Comparison of ENCODE assay signal across 35 cellular contexts in genomic region chr19:34523408-34523807, GRCh38.
"Had no signal": no experiment of that assay in that cellular context is flagged by ENCODE, and none has a peak within 500 bp of the region (broad histone marks: within the 10 kb centered on the region; RNA-seq: fewer than 3 reads in every experiment).

No MANE protein-coding gene starts in this region.

- H3K4me3 ChIP-seq: MG63 had no signal

- H3K9me3 ChIP-seq: MG63 had no signal

- DNase-seq: Kasumi-1, MG63, MM.1S, MV-4-11, NCI-H1048, NCI-H1092, NCI-H1092 treated with DMSO at 0.1 percent for 48 hours, NCI-H1105, NCI-H1105 treated with DMSO at 0.1 percent for 48 hours, NCI-H1417, NCI-H1417 treated with DMSO at 0.1 percent for 48 hours, NCI-H1436, NCI-H1436 treated with DMSO at 0.1 percent for 48 hours, NCI-H146, NCI-H1694, NCI-H1694 treated with DMSO at 0.1 percent for 48 hours, NCI-H187, NCI-H187 treated with DMSO at 0.1 percent for 48 hours, NCI-H1930, NCI-H2029, NCI-H2029 treated with DMSO at 0.1 percent for 48 hours, NCI-H2081, NCI-H2081 treated with DMSO at 0.1 percent for 48 hours, NCI-H2107, NCI-H2171, NCI-H2171 treated with DMSO at 0.1 percent for 48 hours, NCI-H2227 treated with DMSO at 0.1 percent for 48 hours, NCI-H226, NCI-H345, NCI-H446, NCI-H446 treated with DMSO at 0.1 percent for 48 hours, NCI-H510A, NCI-H510A treated with DMSO at 0.1 percent for 48 hours, NCI-H524, NCI-H524 treated with DMSO at 0.1 percent for 48 hours had no signal

- H3K36me3 ChIP-seq: MG63 had no signal
